ENCODE assay signal across 1 cellular context in genomic region chr10:5659702-5660528, GRCh38.
TF ChIP-seq lines count a peak whose summit lies in the region.

No MANE protein-coding gene starts in this region.

TF ChIP-seq in HepG2, 621 proteins besides CTCF, POLR2A, EP300 and RAD21 (continued from another document and continues in another):
- TF ChIP-seq STAT5B (CRISPR knock-in tag; IDR thresholded peaks at IDR 0.05) (no peak), ZNF30 (CRISPR knock-in tag; IDR thresholded peaks at IDR 0.05) (0 out of 2 replicates have a peak, but pooled peaks have one; percentile 60), ZNF232 (CRISPR knock-in tag; IDR thresholded peaks at IDR 0.05; ENCODE audit: borderline replicate concordance) (no peak), CCAR2 (optimal IDR thresholded peaks at IDR 0.05; ENCODE audit: low read depth, low read length) (no peak), SALL2 (CRISPR knock-in tag; IDR thresholded peaks at IDR 0.05) (0 out of 2 replicates have a peak, but pooled peaks have one; percentile 46), MIER3 (CRISPR knock-in tag; IDR thresholded peaks at IDR 0.05; ENCODE audit: borderline replicate concordance) (peak; percentile 84), NCOR1 (IDR thresholded peaks at IDR 0.05; ENCODE audit: borderline replicate concordance, low read length) (peak; percentile 58; the same call in 1 of the 2 replicates), MXD4 (CRISPR knock-in tag; IDR thresholded peaks at IDR 0.05) (no peak), ZMYM4 (CRISPR knock-in tag; IDR thresholded peaks at IDR 0.05) (no peak; the same call in 1 of the 2 replicates), CCDC6 (CRISPR knock-in tag; IDR thresholded peaks at IDR 0.05) (peak; percentile 61; the same call in 1 of the 2 replicates), NFIC (IDR thresholded peaks at IDR 0.05; ENCODE audit: low read length) (no peak), ZNF605 (CRISPR knock-in tag; IDR thresholded peaks at IDR 0.05) (no peak; the same call in none of the 2 replicates), ZNF704 (CRISPR knock-in tag; IDR thresholded peaks at IDR 0.05; ENCODE audit: borderline replicate concordance) (no peak), DDIT3 (CRISPR knock-in tag; IDR thresholded peaks at IDR 0.05) (no peak), MEF2D (CRISPR knock-in tag; IDR thresholded peaks at IDR 0.05) (no peak; the same call in 1 of the 2 replicates), ZNF841 (CRISPR knock-in tag; IDR thresholded peaks at IDR 0.05; ENCODE audit: borderline replicate concordance) (no peak), MXD3 (CRISPR knock-in tag; IDR thresholded peaks at IDR 0.05) (no peak; the same call in 1 of the 2 replicates), HOXA9 (CRISPR knock-in tag; IDR thresholded peaks at IDR 0.05; ENCODE audit: borderline replicate concordance) (no peak), NFKB2 (CRISPR knock-in tag; IDR thresholded peaks at IDR 0.05; ENCODE audit: borderline replicate concordance) (no peak), ZNF616 (CRISPR knock-in tag; IDR thresholded peaks at IDR 0.05; ENCODE audit: low read depth) (no peak), DMAP1 (CRISPR knock-in tag; IDR thresholded peaks at IDR 0.05) (peak; percentile 12; the same call in 1 of the 2 replicates), CEBPB (IDR thresholded peaks at IDR 0.05; ENCODE audit: borderline replicate concordance, low read depth, low read length) (peak; percentile 97), TBP (CRISPR knock-in tag; IDR thresholded peaks at IDR 0.05) (no peak), ZNF354B (CRISPR knock-in tag; IDR thresholded peaks at IDR 0.05) (no peak), MAX (IDR thresholded peaks at IDR 0.05) (peak; percentile 80), ATRX (CRISPR knock-in tag; IDR thresholded peaks at IDR 0.05; ENCODE audit: borderline replicate concordance) (no peak), EED (CRISPR knock-in tag; IDR thresholded peaks at IDR 0.05) (no peak; the same call in 1 of the 2 replicates), RBM39 (IDR thresholded peaks at IDR 0.05; ENCODE audit: low read depth, low read length, poor library complexity, severe bottlenecking) (no peak), ATAD3A (CRISPR knock-in tag; IDR thresholded peaks at IDR 0.05) (no peak), ZBTB43 (CRISPR knock-in tag; conservative IDR thresholded peaks at IDR 0.05) (peak; percentile 89; the same call in 1 of the 2 replicates), ZBTB14 (CRISPR knock-in tag; IDR thresholded peaks at IDR 0.05) (no peak), ZNF20 (CRISPR knock-in tag; IDR thresholded peaks at IDR 0.05) (no peak), ZNF570 (CRISPR knock-in tag; IDR thresholded peaks at IDR 0.05; ENCODE audit: borderline replicate concordance) (no peak), TAF1 (CRISPR knock-in tag; IDR thresholded peaks at IDR 0.05) (peak; percentile 19; the same call in 1 of the 2 replicates), ZNF331 (CRISPR knock-in tag; IDR thresholded peaks at IDR 0.05) (peak; percentile 73), ZNF234 (CRISPR knock-in tag; conservative IDR thresholded peaks at IDR 0.05) (no peak), DRAP1 (CRISPR knock-in tag; IDR thresholded peaks at IDR 0.05) (peak; percentile 45; the same call in 1 of the 2 replicates), KDM3A (CRISPR knock-in tag; IDR thresholded peaks at IDR 0.05; ENCODE audit: low read depth) (no peak), NFAT5 (CRISPR knock-in tag; IDR thresholded peaks at IDR 0.05) (no peak), ZEB1 (IDR thresholded peaks at IDR 0.05; ENCODE audit: insufficient replicate concordance, low read depth) (peak; percentile 92), ZNF260 (CRISPR knock-in tag; IDR thresholded peaks at IDR 0.05; ENCODE audit: borderline replicate concordance, low read depth) (no peak), ZNF782 (CRISPR knock-in tag; IDR thresholded peaks at IDR 0.05; ENCODE audit: borderline replicate concordance) (peak; percentile 18; the same call in 1 of the 2 replicates), IKZF1 (IDR thresholded peaks at IDR 0.05) (no peak), HNF4G (IDR thresholded peaks at IDR 0.05; ENCODE audit: borderline replicate concordance, low read depth, low read length) (peak; percentile 24; the same call in 1 of the 2 replicates), HNF4G (CRISPR knock-in tag; IDR thresholded peaks at IDR 0.05; ENCODE audit: borderline replicate concordance, low read depth) (0 out of 2 replicates have a peak, but pooled peaks have one; percentile 8), KLF6 (CRISPR knock-in tag; IDR thresholded peaks at IDR 0.05) (no peak), ZNF136 (CRISPR knock-in tag; IDR thresholded peaks at IDR 0.05; ENCODE audit: low read depth) (0 out of 2 replicates have a peak, but pooled peaks have one; percentile 21), ZNF230 (CRISPR knock-in tag; IDR thresholded peaks at IDR 0.05) (no peak), DNMT3B (CRISPR knock-in tag; conservative IDR thresholded peaks at IDR 0.05) (0 out of 2 replicates have a peak, but pooled peaks have one; percentile 31), ZNF550 (CRISPR knock-in tag; IDR thresholded peaks at IDR 0.05; ENCODE audit: borderline replicate concordance) (no peak), ZNF160 (CRISPR knock-in tag; IDR thresholded peaks at IDR 0.05) (no peak), THAP11 (CRISPR knock-in tag; IDR thresholded peaks at IDR 0.05) (peak; percentile 75), ZNF224 (CRISPR knock-in tag; IDR thresholded peaks at IDR 0.05) (no peak), ATF5 (CRISPR knock-in tag; IDR thresholded peaks at IDR 0.05; ENCODE audit: low read depth) (no peak), E2F5 (CRISPR knock-in tag; conservative IDR thresholded peaks at IDR 0.05) (no peak), RNF2 (conservative IDR thresholded peaks at IDR 0.05; ENCODE audit: low read depth) (peak; percentile 61), ZNF264 (CRISPR knock-in tag; IDR thresholded peaks at IDR 0.05) (peak; percentile 16; the same call in 1 of the 2 replicates), ZNF296 (CRISPR knock-in tag; conservative IDR thresholded peaks at IDR 0.05) (no peak), ETV6 (CRISPR knock-in tag; conservative IDR thresholded peaks at IDR 0.05) (no peak), E2F2 (CRISPR knock-in tag; IDR thresholded peaks at IDR 0.05; ENCODE audit: borderline replicate concordance) (no peak), KDM5A (IDR thresholded peaks at IDR 0.05; ENCODE audit: borderline replicate concordance, low read length) (no peak), ZNF776 (CRISPR knock-in tag; IDR thresholded peaks at IDR 0.05) (peak; percentile 89)
